Comparison of ENCODE assay signal across 18 cellular contexts in the genomic region with DNA sequence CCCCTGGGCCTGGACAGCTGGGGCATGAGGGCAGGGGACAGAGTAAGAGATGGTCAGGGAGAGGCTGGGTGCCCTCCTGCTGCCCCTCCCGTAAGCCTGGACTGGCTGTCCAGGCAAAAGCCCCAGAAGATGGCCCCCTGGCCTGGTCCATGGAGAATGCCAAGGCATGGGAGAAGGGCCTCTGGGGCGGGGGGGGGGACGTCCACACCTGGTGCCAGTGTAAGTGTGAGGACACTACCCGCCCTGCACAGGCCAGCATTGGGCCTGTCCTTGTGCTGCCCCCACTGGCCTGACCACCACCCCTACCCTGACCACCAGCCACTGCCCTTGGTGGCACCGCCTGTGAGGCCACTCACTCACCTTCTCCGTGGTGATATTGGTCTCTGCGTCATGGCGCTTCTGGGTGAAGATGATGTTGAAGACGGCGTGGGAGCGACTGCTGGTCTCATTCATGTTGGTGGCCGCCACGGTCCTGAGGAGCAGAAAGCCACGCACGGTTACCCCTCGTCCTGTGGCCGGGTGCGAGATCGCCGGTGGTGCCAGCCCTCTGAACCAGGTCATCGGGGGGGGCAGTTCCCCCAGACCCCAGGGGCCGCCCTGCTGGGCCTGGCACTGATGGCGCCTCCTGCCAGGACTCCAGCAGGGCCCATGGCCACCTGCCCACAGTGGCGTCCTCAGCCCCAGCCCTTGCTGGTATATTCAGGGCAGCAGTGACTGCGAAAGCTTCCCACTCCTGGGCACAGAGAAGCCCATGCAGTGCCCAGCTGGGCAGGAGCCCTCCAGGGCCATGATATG. TPM values are rescaled to one million over a fixed set of nuclear protein-coding genes. Genes with fewer than 3 reads are reported as not detected.
A peak's percentile ranks its signal among the peaks of the same experiment; 100 is the strongest.
DNase-seq lines count a peak whose midpoint lies in the region; ATAC-seq, FAIRE-seq and TF ChIP-seq lines count a peak whose summit lies in the region.
"Had no signal": no experiment of that assay in that cellular context is flagged by ENCODE, and none has a peak within 500 bp of the region (broad histone marks: within the 10 kb centered on the region; RNA-seq: fewer than 3 reads in every experiment).

No MANE protein-coding gene starts in this region.

- intact Hi-C loops in right lobe of liver (cut with DNase I), result no loop called here
- intact Hi-C loops in HepG2 (cut with micrococcal nuclease; ENCODE audit: unreplicated experiment), result no loop called here
- intact Hi-C loops in left cardiac atrium (cut with DNase I), result no loop called here

- no peak for ATAC-seq in right lobe of liver
- no peak for ATAC-seq in HepG2
- ATAC-seq in left cardiac atrium, result no peak

- TF ChIP-seq EP300 in HepG2 (IDR thresholded peaks at IDR 0.05; ENCODE audit: low read depth in 2 of 2, low read length in 2 of 2) (no peak), HepG2 (CRISPR knock-in tag; IDR thresholded peaks at IDR 0.05; ENCODE audit: borderline replicate concordance) (no peak)

- H2BK5ac ChIP-seq in neuronal stem cell (ENCODE audit: low read length), result no peak overlapping the region

- H3K18ac ChIP-seq in neuronal stem cell (ENCODE audit: low read length), result no peak overlapping the region

- H3K14ac ChIP-seq in neuronal stem cell (ENCODE audit: low read length), result peak overlapping the region; percentile 21

- no peak for TF ChIP-seq CTCF in right lobe of liver (IDR thresholded peaks at IDR 0.05)
- TF ChIP-seq CTCF in HepG2 (CRISPR knock-in tag; IDR thresholded peaks at IDR 0.05), result no peak

- no peak overlapping the region for H3K23ac ChIP-seq in neuronal stem cell (ENCODE audit: low read depth, low read length, poor library complexity)

- H3K9ac ChIP-seq in HepG2 (ENCODE audit: insufficient read depth, low read depth, low read length) (no peak overlapping the region), neuronal stem cell (ENCODE audit: low read depth, low read length, poor library complexity) (peak overlapping the region; percentile 60)

- H3K4me1 ChIP-seq in right lobe of liver (no peaks in the 10 kb centered on the region), HepG2 (ENCODE audit: insufficient read depth, low read length) (no peaks in the 10 kb centered on the region), neuronal stem cell (ENCODE audit: control insufficient read depth in 2 of 2, insufficient read depth in 1 of 2, low read depth in 1 of 2, low read length in 2 of 2) (no peaks in the 10 kb centered on the region)
- H3K4me1 ChIP-seq: Caco-2 had no signal

- H3K9me3 ChIP-seq in right lobe of liver (no peaks in the 10 kb centered on the region), HepG2 (ENCODE audit: low read length) (no peaks in the 10 kb centered on the region), neuronal stem cell (replicated peaks in 1 of 2; ENCODE audit: control insufficient read depth in 2 of 2, insufficient read depth in 1 of 2, low read depth in 1 of 2, low read length in 2 of 2) (no peaks in the 10 kb centered on the region)
- H3K9me3 ChIP-seq: Caco-2 had no signal

- H4K20me1 ChIP-seq in HepG2 (ENCODE audit: insufficient read depth, low read length), result no peaks in the 10 kb centered on the region; the same call in 1 of the 2 replicates

- CTCF ChIA-PET in HepG2 (lab: Yijun Ruan, JAX; ENCODE audit: low intra/inter-chr PET ratio, low total read pairs), result no interaction called here

- no peak for TF ChIP-seq RAD21 in HepG2 (CRISPR knock-in tag; IDR thresholded peaks at IDR 0.05)

- no peak overlapping the region for H3K27ac ChIP-seq in right lobe of liver
- H3K27ac ChIP-seq in HepG2 (ENCODE audit: extremely low read length, insufficient read depth, low read length), result no peak overlapping the region
- H3K27ac ChIP-seq in neuronal stem cell (replicated peaks; ENCODE audit: low read length), result no peak overlapping the region

- no TSS peak for BruUV-seq in HepG2 (replicated peaks; lab: Mats Ljungman, UMichigan)

- no peaks in the 10 kb centered on the region for H3K27me3 ChIP-seq in right lobe of liver
- H3K27me3 ChIP-seq in HepG2 (ENCODE audit: control insufficient read depth in 1 of 2, insufficient read depth in 2 of 2, low read length in 2 of 2), result peaks cover 16 to 63% of the 10 kb centered on the region in 2 experiments; a peak in 4 of 5 replicates
- no peaks in the 10 kb centered on the region for H3K27me3 ChIP-seq in neuronal stem cell (ENCODE audit: control insufficient read depth in 3 of 3, insufficient read depth in 3 of 3, low read depth in 1 of 3, low read length in 3 of 3)

- no peaks in the 10 kb centered on the region for H3K36me3 ChIP-seq in right lobe of liver
- H3K36me3 ChIP-seq in HepG2 (replicated peaks in 1 of 2; ENCODE audit: control insufficient read depth in 1 of 2, insufficient read depth in 2 of 2, low read length in 2 of 2), result no peaks in the 10 kb centered on the region
- peaks cover 51 to 63% of the 10 kb centered on the region in 2 donors for H3K36me3 ChIP-seq in neuronal stem cell (replicated peaks in 1 of 2; ENCODE audit: control insufficient read depth in 2 of 2, insufficient read depth in 2 of 2, low read length in 2 of 2)

- H2AFZ ChIP-seq in HepG2 (ENCODE audit: low read length) (no peak overlapping the region), neuronal stem cell (ENCODE audit: low read length) (no peak overlapping the region)

- H2BK12ac ChIP-seq in neuronal stem cell (ENCODE audit: low read length), result peak overlapping the region; percentile 41

- H4K91ac ChIP-seq in neuronal stem cell (ENCODE audit: low read depth, low read length, poor library complexity), result no peak overlapping the region

- H3K79me2 ChIP-seq in HepG2 (ENCODE audit: insufficient read depth, low read length), result no peaks in the 10 kb centered on the region

- H3K4ac ChIP-seq in neuronal stem cell (ENCODE audit: low read length), result no peak overlapping the region

- H3K79me1 ChIP-seq in neuronal stem cell (ENCODE audit: low read depth, low read length), result peaks cover 22% of the 10 kb centered on the region

- no peak overlapping the region for H3K4me2 ChIP-seq in HepG2 (ENCODE audit: low read depth, low read length)
- no peak overlapping the region for H3K4me2 ChIP-seq in neuronal stem cell (ENCODE audit: insufficient read depth, low read length, poor library complexity, severe bottlenecking)

- TF ChIP-seq POLR2A in right lobe of liver (IDR thresholded peaks at IDR 0.05) (no peak), HepG2 (IDR thresholded peaks at IDR 0.05; ENCODE audit: insufficient read depth in 1 of 2, low read depth in 2 of 2, low read length in 2 of 2) (no peak)

- no peak for FAIRE-seq in HepG2 (lab: Jason Lieb, UNC)

- DNase-seq in right lobe of liver (peak in 2 of 3 donors; percentile 14 to 47), HepG2 (ENCODE audit: low spot score) (no peak), left cardiac atrium (peak; percentile 17), neuronal stem cell (ENCODE audit: low spot score) (no peak), NK-92 (lab: John Stamatoyannopoulos, UW; ENCODE audit: unreplicated experiment) (no peak), GM19238 (ENCODE audit: insufficient read length, low spot score) (no peak)
- DNase-seq in stimulated activated naive CD4-positive, alpha-beta T cell treated with Interleukin-2 at 50 U/mL for 16 hours (lab: John Stamatoyannopoulos, UW), result no peak
- DNase-seq: ACHN; AML-193; Caco-2; CD4-positive, CD25-positive, alpha-beta regulatory T cell; DMS153; H9; NCI-H1105; NCI-H1694; NCI-H510A treated with DMSO at 0.1 percent for 48 hours; NCI-H82 had no signal

- WGBS in right lobe of liver (ENCODE audit: insufficient coverage, low coverage, low lambda C conversion rate, missing lambda C conversion rate), result no CpG with 5 or more reads among the region's 25 CpGs
- 62% methylated on average over 13 of the region's 25 CpGs for WGBS in HepG2 (ENCODE audit: low lambda C conversion rate)
- WGBS in neuronal stem cell (ENCODE audit: extremely low coverage in 2 of 2, insufficient read length in 2 of 2, insufficient replicate concordance in 1 of 2), 2 donors, result no CpG with 5 or more reads among the region's 25 CpGs

- H2BK120ac ChIP-seq in neuronal stem cell (ENCODE audit: low read depth, low read length), result no peak overlapping the region

- POLR2A ChIA-PET in HepG2 (lab: Yijun Ruan, JAX), result no interaction called here

- H3K4me3 ChIP-seq in right lobe of liver, result no peak overlapping the region
- H3K4me3 ChIP-seq in HepG2 (replicated peaks in 1 of 3; ENCODE audit: insufficient read depth in 1 of 3, low read depth in 2 of 3, low read length in 3 of 3), result no peak overlapping the region
- no peak overlapping the region for H3K4me3 ChIP-seq in neuronal stem cell (ENCODE audit: low read length in 2 of 2)

- H2BK15ac ChIP-seq in neuronal stem cell (ENCODE audit: low read length), result no peak overlapping the region

- in situ Hi-C loops in HepG2 (cut with HindIII; ENCODE audit: extremely low pct_ligation_motif_present, low pct_unique_long_range_greater_than_20kb), result no loop called here

- no peak overlapping the region for H4K8ac ChIP-seq in neuronal stem cell (ENCODE audit: low read depth, low read length)

- no peak overlapping the region for H2AK5ac ChIP-seq in neuronal stem cell (ENCODE audit: low read depth, low read length)

RNA-seq across cellular contexts. Expression of gene KIF1A, which starts 35.2 kb away (rescaled TPM):
- total RNA-seq in right lobe of liver, result under 1 TPM; 0.31 to 0.87 (median 0.56) TPM
- 0.24 TPM in 1 of 2 replicates, not detected in the other for total RNA-seq in HepG2 (2016; rRNA removed; fragmentation: Illumina TruSeq; extraction: Trizol)
- total RNA-seq in HepG2 (2016; cell fraction: cytosol; rRNA removed; fragmentation: Illumina TruSeq; extraction: Trizol; ENCODE audit: low read depth), result not detected in 2 replicates
- total RNA-seq in HepG2 (2016; cell fraction: insoluble cytoplasmic fraction; rRNA removed; fragmentation: Illumina TruSeq; extraction: Trizol), result 0.13 and 0.32 TPM in 2 replicates
- not detected in 2 replicates for total RNA-seq in HepG2 (2016; cell fraction: membrane; rRNA removed; fragmentation: Illumina TruSeq; extraction: Trizol)
- not detected in 2 replicates for total RNA-seq in HepG2 (2016; cell fraction: nucleus; rRNA removed; fragmentation: Illumina TruSeq; extraction: Trizol)
- 0.01 and 0.03 TPM in 2 replicates for polyA plus RNA-seq in HepG2 (2011; rRNA removed)
- 0.01 TPM in 1 of 2 replicates, not detected in the other for polyA plus RNA-seq in HepG2 (2011; cell fraction: cytosol; rRNA removed)
- polyA plus RNA-seq in HepG2 (2011; cell fraction: nucleus; rRNA removed), result 0.19 and 0.21 TPM in 2 replicates
- polyA plus RNA-seq in HepG2 (2012), result 0.19 TPM in 1 of 2 replicates, not detected in the other
- not detected in 2 replicates for polyA plus RNA-seq in HepG2 (2016; cell fraction: cytosol; fragmentation: Illumina TruSeq; extraction: Trizol; ENCODE audit: low read depth)
- polyA plus RNA-seq in HepG2 (2016; cell fraction: insoluble cytoplasmic fraction; fragmentation: Illumina TruSeq; extraction: Trizol; ENCODE audit: low read depth), result not detected in 2 replicates
- polyA plus RNA-seq in HepG2 (2016; cell fraction: membrane; fragmentation: Illumina TruSeq; extraction: Trizol; ENCODE audit: low read depth), result not detected in 2 replicates
- not detected in 2 replicates for polyA plus RNA-seq in HepG2 (2016; cell fraction: nucleus; fragmentation: Illumina TruSeq; extraction: Trizol; ENCODE audit: insufficient read depth, low read depth)
- 0.04 and 0.14 TPM in 2 replicates for polyA minus RNA-seq in HepG2 (2011; rRNA and poly(A)+ RNA removed; ENCODE audit: low replicate concordance)
- polyA minus RNA-seq in HepG2 (2011; cell fraction: cytosol; rRNA and poly(A)+ RNA removed), result not detected in 2 replicates
- 0.37 TPM in 1 of 2 replicates, not detected in the other for polyA minus RNA-seq in HepG2 (2011; cell fraction: nucleus; rRNA and poly(A)+ RNA removed)
- total RNA-seq in left cardiac atrium, result 10 to 100 TPM; 27.4 to 51.5 TPM
- 32.5 TPM for polyA plus RNA-seq in neuronal stem cell (2013, experiment 1 of 2)
- 33.9 TPM for polyA plus RNA-seq in neuronal stem cell (2013, experiment 2 of 2)
- total RNA-seq: CD4-positive, CD25-positive, alpha-beta regulatory T cell; MCF 10A had no signal
- polyA plus RNA-seq: CD4-positive, CD25-positive, alpha-beta regulatory T cell had no signal

Comparison
In these comparisons a context has a peak if more than half of its experiments do, and no peak if none do; other contexts are left out.
1. DNase-seq: peak in right lobe of liver (2 of 3) and left cardiac atrium (single experiment); none in HepG2 (single experiment), neuronal stem cell (single experiment), stimulated activated naive CD4-positive, alpha-beta T cell treated with Interleukin-2 at 50 U/mL for 16 hours (single experiment), NK-92 (single experiment) and GM19238 (single experiment).
2. RNA of gene KIF1A, which starts 35.2 kb away (total RNA-seq): 27.4 to 51.5 TPM in left cardiac atrium; 0.31 to 0.87 TPM in right lobe of liver and 0.13 to 0.32 TPM in HepG2; every median in the first group is over 10 times any median in the second.